Comparison of ENCODE assay signal across 1 cellular context in genomic region chr15:67063689-67064606, GRCh38.
TF ChIP-seq lines count a peak whose summit lies in the region.

No MANE protein-coding gene starts in this region.

TF ChIP-seq in HepG2, 621 proteins besides CTCF, POLR2A, EP300 and RAD21 (continued from another document):
- TF ChIP-seq NFAT5 (CRISPR knock-in tag; IDR thresholded peaks at IDR 0.05) (no peak; the same call in 1 of the 2 replicates), ZBTB38 (CRISPR knock-in tag; IDR thresholded peaks at IDR 0.05) (peak; percentile 73; the same call in 1 of the 2 replicates), ZNF879 (CRISPR knock-in tag; IDR thresholded peaks at IDR 0.05) (no peak), ZNF740 (CRISPR knock-in tag; IDR thresholded peaks at IDR 0.05) (no peak), SALL2 (CRISPR knock-in tag; IDR thresholded peaks at IDR 0.05) (no peak), ATF7 (IDR thresholded peaks at IDR 0.05) (peak; percentile 91), ATF7 (CRISPR knock-in tag; IDR thresholded peaks at IDR 0.05) (peak; percentile 76; the same call in 1 of the 2 replicates), AGO1 (IDR thresholded peaks at IDR 0.05; ENCODE audit: low read depth, low read length, poor library complexity, severe bottlenecking) (no peak)
